20 cellular contexts compared by ENCODE assay signal in the genomic region with DNA sequence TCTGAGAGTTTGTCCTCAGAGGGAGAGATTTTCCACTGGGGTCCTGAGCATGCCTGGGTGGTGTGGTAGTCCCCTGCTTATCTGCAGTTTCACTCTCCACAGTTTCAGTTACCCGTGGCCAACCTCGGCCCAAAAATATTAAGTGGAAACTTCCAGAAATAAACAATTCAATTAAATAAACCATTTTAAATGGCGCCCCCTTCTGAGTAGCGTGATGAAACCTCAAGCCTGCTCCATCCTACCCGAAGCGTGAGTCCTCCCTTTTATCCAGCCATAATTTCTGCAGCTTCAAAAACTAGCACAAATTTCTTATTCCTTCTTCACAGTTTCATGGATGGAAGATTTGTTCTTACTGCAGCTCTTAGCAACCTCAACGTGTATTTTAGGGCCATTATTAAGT. TPM values are rescaled to one million over a fixed set of nuclear protein-coding genes. Genes with fewer than 3 reads are reported as not detected.
DNase-seq lines count a peak whose midpoint lies in the region; ATAC-seq, FAIRE-seq and TF ChIP-seq lines count a peak whose summit lies in the region.
"Had no signal": no experiment of that assay in that cellular context is flagged by ENCODE, and none has a peak within 500 bp of the region (broad histone marks: within the 10 kb centered on the region; RNA-seq: fewer than 3 reads in every experiment).

No MANE protein-coding gene starts in this region.

- H3K23me2 ChIP-seq in H1 (ENCODE audit: low read depth, low read length) = no peaks in the 10 kb centered on the region

- H3K27ac ChIP-seq in C4-2B = peak overlapping the region; percentile 26; the same call in 1 of the 2 replicates
- no peak overlapping the region for H3K27ac ChIP-seq in IMR-90 (ENCODE audit: insufficient read depth, low read length)
- no peak overlapping the region for H3K27ac ChIP-seq in H1 (ENCODE audit: low read depth, low read length)
- no peak overlapping the region for H3K27ac ChIP-seq in colonic mucosa

- dilution Hi-C loops in IMR-90 (cut with HindIII; ENCODE audit: low sequenced_read_pairs, unreplicated experiment) = no loop called here

- H2AFZ ChIP-seq in IMR-90 (replicated peaks; ENCODE audit: low read length, poor library complexity) = no peak overlapping the region
- no peak overlapping the region for H2AFZ ChIP-seq in H1 (ENCODE audit: low read length)

- no peak for TF ChIP-seq POLR2A in IMR-90 (IDR thresholded peaks at IDR 0.05; ENCODE audit: low read depth, low read length)
- no peak for TF ChIP-seq POLR2A in H1 (IDR thresholded peaks at IDR 0.05; ENCODE audit: control extremely low read depth in 1 of 2, low read depth in 2 of 2, low read length in 2 of 2)

- H3K4me3 Mint-ChIP-seq in T-helper 17 cell = no peak overlapping the region
- H3K4me3 Mint-ChIP-seq: CD4-positive, alpha-beta T cell had no signal

- H2BK20ac ChIP-seq in IMR-90 (ENCODE audit: low read depth, low read length) (no peak overlapping the region), H1 (ENCODE audit: low read length) (no peak overlapping the region)

- no peak overlapping the region for H2BK5ac ChIP-seq in IMR-90 (ENCODE audit: low read depth, low read length, poor library complexity, severe bottlenecking)
- H2BK5ac ChIP-seq in H1 (ENCODE audit: low read depth, low read length) = no peak overlapping the region

- H4K91ac ChIP-seq in IMR-90 (ENCODE audit: insufficient read depth, low read depth, low read length) = no peak overlapping the region
- no peak overlapping the region for H4K91ac ChIP-seq in H1 (replicated peaks; ENCODE audit: insufficient read length, low read length)

- H3K4me3 ChIP-seq in IMR-90 (ENCODE audit: insufficient read depth, low read depth, low read length) (no peak overlapping the region), H1 (ENCODE audit: extremely low read depth in 1 of 4, insufficient read depth in 2 of 4, low read depth in 3 of 4, low read length in 4 of 4) (no peak overlapping the region), colonic mucosa (no peak overlapping the region)

- DNase-seq in IMR-90 (no peak), T-helper 17 cell (no peak), H1 (ENCODE audit: low read depth in 1 of 2, low spot score in 2 of 2) (no peak), colonic mucosa (no peak), HuH-7.5 (ENCODE audit: low spot score) (no peak)
- DNase-seq in central memory CD4-positive, alpha-beta T cell = no peak
- DNase-seq: AML-193; CD4-positive, alpha-beta T cell; DMS79; KBM-7; NCI-H1048; NCI-H1694; NCI-H446 treated with DMSO at 0.1 percent for 48 hours; NCI-H774; RPMI8226 had no signal

- H2BK120ac ChIP-seq in IMR-90 (ENCODE audit: low read depth, low read length) (no peak overlapping the region), H1 (replicated peaks; ENCODE audit: low read depth, low read length) (no peak overlapping the region)

- H4K8ac ChIP-seq in IMR-90 (ENCODE audit: low read depth in 2 of 2, low read length in 2 of 2) (no peak overlapping the region), H1 (ENCODE audit: extremely low read depth, insufficient read depth, low read length) (no peak overlapping the region)

- H3K4me2 ChIP-seq in IMR-90 (ENCODE audit: low read depth, low read length) (no peak overlapping the region), H1 (ENCODE audit: insufficient read depth in 1 of 2, low read depth in 2 of 2, low read length in 2 of 2) (no peak overlapping the region)

- no peaks in the 10 kb centered on the region for H3K79me2 ChIP-seq in H1 (ENCODE audit: control insufficient read depth in 1 of 2, insufficient read depth in 2 of 2, low read length in 2 of 2)

- H3K4me1 ChIP-seq in IMR-90 (ENCODE audit: control insufficient read depth, insufficient read depth, low read length) (no peaks in the 10 kb centered on the region), H1 (replicated peaks in 1 of 4; ENCODE audit: control insufficient read depth in 3 of 4, insufficient read depth in 4 of 4, low read length in 3 of 4) (peaks cover 0 to 4% (median 0%) of the 10 kb centered on the region in 4 experiments; a peak in 1 of 7 replicates), colonic mucosa (no peaks in the 10 kb centered on the region)

- H3K36me3 ChIP-seq in IMR-90 (ENCODE audit: control insufficient read depth, insufficient read depth, low read length) = no peaks in the 10 kb centered on the region
- H3K36me3 ChIP-seq in H1 (ENCODE audit: control insufficient read depth in 2 of 4, insufficient read depth in 4 of 4, low read length in 3 of 4) = no peaks in the 10 kb centered on the region
- H3K36me3 ChIP-seq in colonic mucosa = no peaks in the 10 kb centered on the region

- no peak overlapping the region for H2BK12ac ChIP-seq in H1 (ENCODE audit: low read depth, low read length)

- no peaks in the 10 kb centered on the region for H3K79me1 ChIP-seq in IMR-90 (ENCODE audit: low read depth in 1 of 2, low read length in 2 of 2)
- no peaks in the 10 kb centered on the region for H3K79me1 ChIP-seq in H1 (ENCODE audit: low read depth, low read length)

- intact Hi-C loops in IMR-90 (cut with micrococcal nuclease) (no loop called here), colonic mucosa (cut with DNase I) (no loop called here)

- H3K18ac ChIP-seq in IMR-90 (ENCODE audit: low read depth, low read length) (no peak overlapping the region), H1 (ENCODE audit: extremely low read depth, low read length) (no peak overlapping the region)

- in situ Hi-C loops in IMR-90 (cut with MboI; ENCODE audit: low sequenced_read_pairs) = no loop called here

- FAIRE-seq in H1 (lab: Jason Lieb, UNC) = peak; percentile 63
- FAIRE-seq: G401.6, H54 had no signal

- H3K27me3 ChIP-seq in IMR-90 (ENCODE audit: control insufficient read depth, insufficient read depth, low read length) = peaks cover 8% of the 10 kb centered on the region
- no peaks in the 10 kb centered on the region for H3K27me3 ChIP-seq in H1 (replicated peaks in 1 of 4; ENCODE audit: control insufficient read depth in 3 of 4, extremely low read depth in 1 of 4, insufficient read depth in 3 of 4, low read length in 3 of 4)
- H3K27me3 ChIP-seq in colonic mucosa = no peaks in the 10 kb centered on the region

- no peak for TF ChIP-seq RAD21 in IMR-90 (IDR thresholded peaks at IDR 0.05; ENCODE audit: low read length)
- TF ChIP-seq RAD21 in H1 (IDR thresholded peaks at IDR 0.05 in 1 of 2, conservative IDR thresholded peaks at IDR 0.05 in 1 of 2; ENCODE audit: low read depth in 2 of 2, low read length in 2 of 2) = no peak

- POLR2A ChIA-PET in IMR-90 (lab: Charles Lee; ENCODE audit: unreplicated experiment) = no interaction called here
- POLR2A ChIA-PET in H1 (lab: Charles Lee; ENCODE audit: partially characterized antibody) = no interaction called here

- H3K14ac ChIP-seq in IMR-90 (replicated peaks; ENCODE audit: low read depth, low read length) = no peak overlapping the region
- no peak overlapping the region for H3K14ac ChIP-seq in H1 (ENCODE audit: insufficient read length)

- H3K4me1 Mint-ChIP-seq in T-helper 17 cell = peaks cover 2% of the 10 kb centered on the region

- H3K23ac ChIP-seq in IMR-90 (ENCODE audit: low read depth, low read length) (no peak overlapping the region), H1 (ENCODE audit: insufficient read length) (no peak overlapping the region)

- no TSS peak for BruUV-seq in IMR-90 (replicated peaks; lab: Mats Ljungman, UMichigan)

- no peak for TF ChIP-seq EP300 in H1 (IDR thresholded peaks at IDR 0.05; ENCODE audit: borderline replicate concordance in 1 of 2, low read depth in 2 of 2, low read length in 2 of 2)

- peaks cover 2% of the 10 kb centered on the region for H3K36me3 Mint-ChIP-seq in T-helper 17 cell (ENCODE audit: low read depth)

- ATAC-seq in IMR-90 (ENCODE audit: low read depth) (no peak), T-helper 17 cell (no peak), HG03442 (IDR thresholded peaks at IDR 0.05; ENCODE audit: unreplicated experiment) (no peak)

- H3K56ac ChIP-seq in IMR-90 (ENCODE audit: extremely low read depth, insufficient read depth, low read length) (no peak overlapping the region), H1 (replicated peaks; ENCODE audit: insufficient read length, low read depth, low read length) (no peak overlapping the region)

- peak overlapping the region; percentile 4 for H3K27ac Mint-ChIP-seq in T-helper 17 cell
- H3K27ac Mint-ChIP-seq: CD4-positive, alpha-beta T cell had no signal

- no peak for TF ChIP-seq CTCF in C4-2B (conservative IDR thresholded peaks at IDR 0.05)
- TF ChIP-seq CTCF in IMR-90 (conservative IDR thresholded peaks at IDR 0.05; ENCODE audit: low read depth, low read length) = peak; percentile 24; the same call in 1 of the 2 replicates
- peak in 1 of 3 experiments; percentile 2; a peak in 1 of 4 replicates for TF ChIP-seq CTCF in H1 (IDR thresholded peaks at IDR 0.05; ENCODE audit: control extremely low read depth in 1 of 3, insufficient read depth in 1 of 3, low read depth in 1 of 3, low read length in 3 of 3)
- TF ChIP-seq CTCF in colonic mucosa (IDR thresholded peaks at IDR 0.05) = no peak

- H2AK9ac ChIP-seq in IMR-90 (replicated peaks; ENCODE audit: low read depth, low read length, poor library complexity) = no peak overlapping the region

- no peak overlapping the region for H4K5ac ChIP-seq in IMR-90 (ENCODE audit: low read depth, low read length)
- no peak overlapping the region for H4K5ac ChIP-seq in H1 (ENCODE audit: insufficient read length, low read depth, low read length)

- H4K20me1 ChIP-seq in IMR-90 (ENCODE audit: insufficient read depth, low read length) (no peaks in the 10 kb centered on the region), H1 (replicated peaks in 1 of 2; ENCODE audit: control insufficient read depth in 1 of 2, insufficient read depth in 2 of 2, low read length in 2 of 2) (no peaks in the 10 kb centered on the region)

- H3K4ac ChIP-seq in IMR-90 (ENCODE audit: low read depth, low read length) (no peak overlapping the region), H1 (replicated peaks; ENCODE audit: insufficient read length, low read depth, low read length) (no peak overlapping the region)

- H3K27me3 Mint-ChIP-seq in T-helper 17 cell = peaks cover 10% of the 10 kb centered on the region
- H3K27me3 Mint-ChIP-seq: CD4-positive, alpha-beta T cell had no signal

- H2AK5ac ChIP-seq in IMR-90 (ENCODE audit: low read depth, low read length) = no peak overlapping the region
- no peak overlapping the region for H2AK5ac ChIP-seq in H1 (ENCODE audit: low read depth, low read length)

- 53% methylated on average over 2 of the region's 7 CpGs; no CpG with 5 or more reads in 1 of the 2 experiments for WGBS in IMR-90 (ENCODE audit: extremely low coverage in 2 of 2, insufficient read length in 1 of 2), 2 experiments
- 66% methylated on average over 7 of the region's 7 CpGs; no CpG with 5 or more reads in 1 of the 2 experiments for WGBS in H1 (ENCODE audit: extremely low coverage in 1 of 2, insufficient coverage in 1 of 2, insufficient read length in 1 of 2, insufficient replicate concordance in 2 of 2, low coverage in 1 of 2, low lambda C conversion rate in 2 of 2, missing lambda C conversion rate in 1 of 2), 2 experiments

- H2BK15ac ChIP-seq in IMR-90 (ENCODE audit: low read depth, low read length) (no peak overlapping the region), H1 (ENCODE audit: low read length) (no peak overlapping the region)

- H3K9me1 ChIP-seq in IMR-90 (ENCODE audit: insufficient read depth, low read length) = no peaks in the 10 kb centered on the region

- CTCF ChIA-PET in IMR-90 (lab: Yijun Ruan, JAX) (no interaction called here), H1 (lab: Charles Lee; ENCODE audit: partially characterized antibody) (interaction anchor here (0.7 to 1.2 kb wide), 2 partner anchors 8 to 21 kb away, joined by 3 to 4 read pairs; no protein-coding TSS in a partner anchor)

- H3K9me3 ChIP-seq in IMR-90 (ENCODE audit: control insufficient read depth, insufficient read depth, low read length) (peaks cover 2% of the 10 kb centered on the region; the same call in 1 of the 2 replicates), T-helper 17 cell (ENCODE audit: control insufficient read depth, low read length, poor library complexity, severe bottlenecking) (no peaks in the 10 kb centered on the region), H1 (ENCODE audit: insufficient read depth in 2 of 2, low read depth in 1 of 2, low read length in 1 of 2) (no peaks in the 10 kb centered on the region), colonic mucosa (no peaks in the 10 kb centered on the region)

- H3K9ac ChIP-seq in IMR-90 (ENCODE audit: low read depth, low read length) (no peak overlapping the region), H1 (replicated peaks in 1 of 4; ENCODE audit: extremely low read depth in 1 of 4, low read depth in 3 of 4, low read length in 3 of 4) (no peak overlapping the region), colonic mucosa (ENCODE audit: low read depth in 2 of 2, low read length in 2 of 2) (no peak overlapping the region)

RNA-seq across cellular contexts. Expression of a gene that starts 26.7 kb away (rescaled TPM):
- total RNA-seq in IMR-90 (2012; rRNA removed) (not detected in 2 replicates), T-helper 17 cell (not detected), colonic mucosa (not detected)
- polyA plus RNA-seq in IMR-90 (2012; rRNA removed) (not detected in 2 replicates), H1 (2011; rRNA removed) (not detected in 2 replicates)
- not detected in 2 replicates for polyA plus RNA-seq in IMR-90 (2012; cell fraction: cytosol; rRNA removed)
- polyA plus RNA-seq in IMR-90 (2012; cell fraction: nucleus; rRNA removed; ENCODE audit: low replicate concordance) = not detected in 2 replicates
- total RNA-seq in H1 (2021; fragmentation: NEBNext Ultra II Directional; extraction: Animal tissue kit (Norgen Biotek cat#: 25700)) = not detected in 2 replicates
- not detected for polyA plus RNA-seq in H1 (2011; cell fraction: cytosol; rRNA removed)
- polyA plus RNA-seq in H1 (2011; cell fraction: nucleus; rRNA removed) = not detected
- polyA plus RNA-seq in H1 (2012, experiment 1 of 2) = not detected in 4 replicates
- polyA plus RNA-seq in H1 (2012, experiment 2 of 2) = not detected
- not detected for polyA plus RNA-seq in H1 (2013, experiment 1 of 2)
- not detected for polyA plus RNA-seq in H1 (2013, experiment 2 of 2)
- polyA minus RNA-seq in H1 (2011; rRNA and poly(A)+ RNA removed) = not detected in 2 replicates
- polyA minus RNA-seq in H1 (2011; cell fraction: cytosol; rRNA and poly(A)+ RNA removed) = not detected
- polyA minus RNA-seq in H1 (2011; cell fraction: nucleus; rRNA and poly(A)+ RNA removed) = not detected
- total RNA-seq: CD4-positive, alpha-beta T cell had no signal

RNA-seq across cellular contexts. Expression of a gene that starts 36.8 kb away (rescaled TPM):
- under 0.01 TPM in 2 replicates for total RNA-seq in IMR-90 (2012; rRNA removed)
- polyA plus RNA-seq in IMR-90 (2012; rRNA removed) = 0.03 and 0.04 TPM in 2 replicates
- 0.01 and 0.04 TPM in 2 replicates for polyA plus RNA-seq in IMR-90 (2012; cell fraction: cytosol; rRNA removed)
- polyA plus RNA-seq in IMR-90 (2012; cell fraction: nucleus; rRNA removed; ENCODE audit: low replicate concordance) = 0.14 and 0.19 TPM in 2 replicates
- 1 to 10 TPM in 1 of 2 donors, under 1 TPM in 1; 0.50 to 1.2 TPM for total RNA-seq in T-helper 17 cell
- 0.41 and 0.46 TPM in 2 replicates for total RNA-seq in H1 (2021; fragmentation: NEBNext Ultra II Directional; extraction: Animal tissue kit (Norgen Biotek cat#: 25700))
- 0.14 and 0.17 TPM in 2 replicates for polyA plus RNA-seq in H1 (2011; rRNA removed)
- polyA plus RNA-seq in H1 (2011; cell fraction: cytosol; rRNA removed) = 0.10 TPM
- polyA plus RNA-seq in H1 (2011; cell fraction: nucleus; rRNA removed) = 0.23 TPM
- 0.23 to 0.28 TPM (median 0.26 TPM) in 4 replicates for polyA plus RNA-seq in H1 (2012, experiment 1 of 2)
- polyA plus RNA-seq in H1 (2012, experiment 2 of 2) = 0.12 TPM
- 0.16 TPM for polyA plus RNA-seq in H1 (2013, experiment 1 of 2)
- 0.18 TPM for polyA plus RNA-seq in H1 (2013, experiment 2 of 2)
- polyA minus RNA-seq in H1 (2011; rRNA and poly(A)+ RNA removed) = 0.25 and 0.27 TPM in 2 replicates
- 0.37 TPM for polyA minus RNA-seq in H1 (2011; cell fraction: cytosol; rRNA and poly(A)+ RNA removed)
- 0.40 TPM for polyA minus RNA-seq in H1 (2011; cell fraction: nucleus; rRNA and poly(A)+ RNA removed)
- total RNA-seq in colonic mucosa = under 1 TPM; 0.10 to 0.29 TPM

RNA-seq across cellular contexts. Expression of a gene that starts 40.5 kb away (rescaled TPM):
- 6.6 and 8.3 TPM in 2 replicates for total RNA-seq in IMR-90 (2012; rRNA removed)
- 9.4 and 9.7 TPM in 2 replicates for polyA plus RNA-seq in IMR-90 (2012; rRNA removed)
- 4.1 and 4.8 TPM in 2 replicates for polyA plus RNA-seq in IMR-90 (2012; cell fraction: cytosol; rRNA removed)
- 15.4 and 28.1 TPM in 2 replicates for polyA plus RNA-seq in IMR-90 (2012; cell fraction: nucleus; rRNA removed; ENCODE audit: low replicate concordance)
- 10 to 100 TPM; 12.0 to 12.4 TPM for total RNA-seq in T-helper 17 cell
- total RNA-seq in H1 (2021; fragmentation: NEBNext Ultra II Directional; extraction: Animal tissue kit (Norgen Biotek cat#: 25700)) = 8.1 and 8.2 TPM in 2 replicates
- 8.1 and 9.1 TPM in 2 replicates for polyA plus RNA-seq in H1 (2011; rRNA removed)
- 7.6 TPM for polyA plus RNA-seq in H1 (2011; cell fraction: cytosol; rRNA removed)
- 9.5 TPM for polyA plus RNA-seq in H1 (2011; cell fraction: nucleus; rRNA removed)
- polyA plus RNA-seq in H1 (2012, experiment 1 of 2) = 5.3 to 6.2 TPM (median 5.9 TPM) in 4 replicates
- 1.7 TPM for polyA plus RNA-seq in H1 (2012, experiment 2 of 2)
- polyA plus RNA-seq in H1 (2013, experiment 1 of 2) = 6.5 TPM
- polyA plus RNA-seq in H1 (2013, experiment 2 of 2) = 6.3 TPM
- polyA minus RNA-seq in H1 (2011; rRNA and poly(A)+ RNA removed) = 11.6 and 11.9 TPM in 2 replicates
- polyA minus RNA-seq in H1 (2011; cell fraction: cytosol; rRNA and poly(A)+ RNA removed) = 5.9 TPM
- polyA minus RNA-seq in H1 (2011; cell fraction: nucleus; rRNA and poly(A)+ RNA removed) = 7.7 TPM
- 1 to 10 TPM; 5.4 to 5.8 TPM for total RNA-seq in colonic mucosa

RNA-seq across cellular contexts. Expression of a gene that starts 52.9 kb away (rescaled TPM):
- total RNA-seq in IMR-90 (2012; rRNA removed) = not detected in 2 replicates
- not detected in 2 replicates for polyA plus RNA-seq in IMR-90 (2012; rRNA removed)
- not detected in 2 replicates for polyA plus RNA-seq in IMR-90 (2012; cell fraction: cytosol; rRNA removed)
- polyA plus RNA-seq in IMR-90 (2012; cell fraction: nucleus; rRNA removed; ENCODE audit: low replicate concordance) = not detected in 2 replicates
- total RNA-seq in T-helper 17 cell = not detected
- 0.15 and 0.22 TPM in 2 replicates for total RNA-seq in H1 (2021; fragmentation: NEBNext Ultra II Directional; extraction: Animal tissue kit (Norgen Biotek cat#: 25700))
- 0.12 and 0.36 TPM in 2 replicates for polyA plus RNA-seq in H1 (2011; rRNA removed)
- polyA plus RNA-seq in H1 (2011; cell fraction: cytosol; rRNA removed) = 0.44 TPM
- polyA plus RNA-seq in H1 (2011; cell fraction: nucleus; rRNA removed) = 0.30 TPM
- 0.25 to 0.40 TPM (median 0.34 TPM) in 4 replicates for polyA plus RNA-seq in H1 (2012, experiment 1 of 2)
- 0.08 TPM for polyA plus RNA-seq in H1 (2012, experiment 2 of 2)
- 0.10 TPM for polyA plus RNA-seq in H1 (2013, experiment 1 of 2)
- polyA plus RNA-seq in H1 (2013, experiment 2 of 2) = 0.07 TPM
- 0.09 TPM in 1 of 2 replicates, not detected in the other for polyA minus RNA-seq in H1 (2011; rRNA and poly(A)+ RNA removed)
- not detected for polyA minus RNA-seq in H1 (2011; cell fraction: cytosol; rRNA and poly(A)+ RNA removed)
- polyA minus RNA-seq in H1 (2011; cell fraction: nucleus; rRNA and poly(A)+ RNA removed) = not detected
- total RNA-seq in colonic mucosa = not detected
- total RNA-seq: CD4-positive, alpha-beta T cell; HT1080 had no signal
